1 cellular context compared by ENCODE assay signal in genomic region chr15:100902436-100903190, GRCh38.
TF ChIP-seq lines count a peak whose summit lies in the region.

No MANE protein-coding gene starts in this region.

TF ChIP-seq in HepG2, 621 proteins besides CTCF, POLR2A, EP300 and RAD21 (continued from another document):
- TF ChIP-seq ZNF687 (CRISPR knock-in tag; IDR thresholded peaks at IDR 0.05) = peak; percentile 34; the same call in 1 of the 2 replicates
- peak; percentile 19; the same call in 1 of the 2 replicates for TF ChIP-seq ZNF574 (CRISPR knock-in tag; IDR thresholded peaks at IDR 0.05)
- TF ChIP-seq SNAPC4 (CRISPR knock-in tag; IDR thresholded peaks at IDR 0.05) = no peak
- TF ChIP-seq ELF1 (CRISPR knock-in tag; IDR thresholded peaks at IDR 0.05) = peak; percentile 38; the same call in 1 of the 2 replicates
- TF ChIP-seq GABPA (IDR thresholded peaks at IDR 0.05; ENCODE audit: low read depth, low read length) = peak; percentile 22; the same call in 1 of the 2 replicates
- TF ChIP-seq GABPA (CRISPR knock-in tag; IDR thresholded peaks at IDR 0.05; ENCODE audit: low read depth) = peak; percentile 81
- peak; percentile 96 for TF ChIP-seq GZF1 (CRISPR knock-in tag; IDR thresholded peaks at IDR 0.05)
- TF ChIP-seq CREB1 (IDR thresholded peaks at IDR 0.05) = no peak
- peak; percentile 48; the same call in 1 of the 2 replicates for TF ChIP-seq CREB1 (CRISPR knock-in tag; IDR thresholded peaks at IDR 0.05)
